Comparison of ENCODE assay signal across 8 cellular contexts in the genomic region with DNA sequence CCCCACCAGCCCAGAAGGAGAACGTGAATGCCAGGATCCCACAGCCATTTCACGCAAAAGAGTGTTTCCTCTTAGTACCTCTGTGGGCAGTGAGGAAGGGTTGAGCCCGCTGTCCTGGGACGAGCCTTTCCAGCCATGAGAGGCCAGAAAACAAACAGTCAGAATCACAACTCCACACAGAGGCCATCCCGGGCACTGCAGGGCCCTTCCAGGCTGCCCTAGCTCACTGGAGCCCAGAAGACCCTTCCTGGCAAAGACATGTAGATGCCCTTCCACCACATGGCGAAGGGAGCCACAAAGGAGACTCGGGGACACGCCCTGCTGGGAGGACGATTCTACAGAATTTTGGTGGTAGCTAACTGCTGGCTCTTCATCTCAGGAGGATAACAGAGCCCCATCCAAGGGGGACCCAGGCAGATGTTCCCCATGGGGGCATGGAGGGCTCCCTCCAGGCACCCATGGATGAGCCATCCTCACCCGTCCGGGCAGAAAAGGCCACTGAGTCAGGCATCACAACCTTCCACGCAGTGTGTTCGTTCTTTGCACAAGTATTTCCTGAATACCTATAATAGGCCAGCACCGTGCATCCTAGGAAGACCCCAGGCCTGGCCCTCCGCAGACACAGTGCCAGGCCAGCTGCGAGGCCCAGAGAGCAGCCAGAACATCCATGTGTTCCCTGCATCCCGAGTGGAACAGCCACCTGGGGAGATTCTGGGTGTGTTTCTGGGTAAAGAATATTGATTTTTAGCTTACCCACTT. TPM values are rescaled to one million over a fixed set of nuclear protein-coding genes. Genes with fewer than 3 reads are reported as not detected.
DNase-seq lines count a peak whose midpoint lies in the region; ATAC-seq and TF ChIP-seq lines count a peak whose summit lies in the region.

No MANE protein-coding gene starts in this region.

- CTCF ChIA-PET in activated CD8-positive, alpha-beta T cell treated with anti-CD3 and anti-CD28 coated beads, Interleukin-2, amount 10 ng/mL, durations not matched to agents 7 days and 5 days (lab: Charles Lee), result interaction anchor here (0.9 to 1.4 kb wide), 3 partner anchors 165 to 264 kb away, joined by 3 read pairs; no protein-coding TSS in a partner anchor

- intact Hi-C loops in testis (cut with DNase I; ENCODE audit: low total_unique reads), result loop anchor here (10.0 kb wide), 1 partner anchor 171 kb away; no protein-coding TSS in a partner anchor

- no peaks in the 10 kb centered on the region for H3K9me3 Mint-ChIP-seq in activated CD8-positive, alpha-beta T cell treated with anti-CD3 and anti-CD28 coated beads, Interleukin-2, amount 10 ng/mL, durations not matched to agents 7 days and 5 days (ENCODE audit: insufficient read depth)

- H3K4me3 Mint-ChIP-seq in activated CD8-positive, alpha-beta T cell treated with anti-CD3 and anti-CD28 coated beads, Interleukin-2, amount 10 ng/mL, durations not matched to agents 7 days and 5 days, result no peak overlapping the region

- no peaks in the 10 kb centered on the region for H3K9me3 ChIP-seq in testis

- no peaks in the 10 kb centered on the region for H3K36me3 ChIP-seq in testis (ENCODE audit: low read depth, missing control alignments)

- POLR2A ChIA-PET in activated CD8-positive, alpha-beta T cell treated with anti-CD3 and anti-CD28 coated beads, Interleukin-2, amount 10 ng/mL, durations not matched to agents 7 days and 5 days (lab: Charles Lee), result no interaction called here

- TF ChIP-seq CTCF in testis (IDR thresholded peaks at IDR 0.05), result peak; percentile 43 to 65 (median 62)

- no peak for TF ChIP-seq POLR2A in testis (IDR thresholded peaks at IDR 0.05)

- WGBS in testis, 2 donors, result 66 to 74% methylated on average over 12 to 17 of the region's 17 CpGs

- no peak overlapping the region for H3K4me3 ChIP-seq in testis

- no peaks in the 10 kb centered on the region for H3K36me3 Mint-ChIP-seq in activated CD8-positive, alpha-beta T cell treated with anti-CD3 and anti-CD28 coated beads, Interleukin-2, amount 10 ng/mL, durations not matched to agents 7 days and 5 days (ENCODE audit: low read depth)

- no peaks in the 10 kb centered on the region for H3K27me3 ChIP-seq in testis

- peaks cover 18% of the 10 kb centered on the region for H3K27me3 Mint-ChIP-seq in activated CD8-positive, alpha-beta T cell treated with anti-CD3 and anti-CD28 coated beads, Interleukin-2, amount 10 ng/mL, durations not matched to agents 7 days and 5 days (ENCODE audit: low read depth)

- H3K27ac ChIP-seq in testis, result no peak overlapping the region

- DNase-seq in H4 (ENCODE audit: low spot score) (peak; percentile 45), hepatic stellate cell (ENCODE audit: low spot score) (peak; percentile 68), testis (peak; percentile 78), NCI-H82 (lab: John Stamatoyannopoulos, UW) (no peak), inferior parietal cortex (ENCODE audit: extremely low spot score) (no peak), occipital lobe (lab: John Stamatoyannopoulos, UW) (no peak)
- DNase-seq in activated CD8-positive, alpha-beta T cell treated with anti-CD3 and anti-CD28 coated beads, Interleukin-2, amount 10 ng/mL, durations not matched to agents 7 days and 5 days, result no peak

- no peak overlapping the region for H3K27ac Mint-ChIP-seq in activated CD8-positive, alpha-beta T cell treated with anti-CD3 and anti-CD28 coated beads, Interleukin-2, amount 10 ng/mL, durations not matched to agents 7 days and 5 days

- peak; percentile 51 for ATAC-seq in activated CD8-positive, alpha-beta T cell treated with anti-CD3 and anti-CD28 coated beads, Interleukin-2, amount 10 ng/mL, durations not matched to agents 7 days and 5 days
- no peak for ATAC-seq in HG02588 (IDR thresholded peaks at IDR 0.05; ENCODE audit: unreplicated experiment)

- no peaks in the 10 kb centered on the region for H3K4me1 ChIP-seq in testis

- peaks cover 14% of the 10 kb centered on the region for H3K4me1 Mint-ChIP-seq in activated CD8-positive, alpha-beta T cell treated with anti-CD3 and anti-CD28 coated beads, Interleukin-2, amount 10 ng/mL, durations not matched to agents 7 days and 5 days (ENCODE audit: low read depth)

RNA-seq across cellular contexts. Expression of a gene that starts 47.2 kb away (rescaled TPM):
- total RNA-seq in H4 (2014; rRNA removed; shearing (Covaris generic)), result 122 and 126 TPM in 2 replicates
- total RNA-seq in activated CD8-positive, alpha-beta T cell treated with anti-CD3 and anti-CD28 coated beads, Interleukin-2, amount 10 ng/mL, durations not matched to agents 7 days and 5 days, result under 1 TPM; 0.45 to 0.50 TPM
- 10 to 100 TPM; 12.3 to 21.0 TPM for total RNA-seq in testis
- polyA plus RNA-seq in testis (ENCODE audit: insufficient read depth, low read depth, low replicate concordance), result 10.3 TPM
- 2.7 TPM for total RNA-seq in occipital lobe

Comparison
In these comparisons a context has a peak if more than half of its experiments do, and no peak if none do; other contexts are left out.
1. DNase-seq: peak in H4 (single experiment), hepatic stellate cell (single experiment) and testis (single experiment); none in activated CD8-positive, alpha-beta T cell treated with anti-CD3 and anti-CD28 coated beads, Interleukin-2, amount 10 ng/mL, durations not matched to agents 7 days and 5 days (single experiment), NCI-H82 (single experiment), inferior parietal cortex (single experiment) and occipital lobe (single experiment).